Comparison of ENCODE assay signal across 13 cellular contexts in genomic region chr1:189775343-189775742, GRCh38.
A peak's percentile ranks its signal among the peaks of the same experiment; 100 is the strongest.
DNase-seq lines count a peak whose midpoint lies in the region; ATAC-seq and TF ChIP-seq lines count a peak whose summit lies in the region.
"Had no signal": no experiment of that assay in that cellular context is flagged by ENCODE, and none has a peak within 500 bp of the region (broad histone marks: within the 10 kb centered on the region; RNA-seq: fewer than 3 reads in every experiment).

No MANE protein-coding gene starts in this region.

- TF ChIP-seq POLR2A in NB4 (IDR thresholded peaks at IDR 0.05; ENCODE audit: extremely low read depth, insufficient read length) = no peak

- ATAC-seq in HG02840 (IDR thresholded peaks at IDR 0.05; ENCODE audit: low FRiP score, unreplicated experiment) = no peak
- ATAC-seq: effector memory CD8-positive, alpha-beta T cell had no signal

- DNase-seq in AG10803 (ENCODE audit: low read depth) (peak; percentile 1), NB4 (ENCODE audit: low read depth) (peak; percentile 1), dedifferentiated amniotic fluid mesenchymal stem cell (ENCODE audit: extremely low spot score) (peak; percentile 88), non-pigmented ciliary epithelial cell (ENCODE audit: low read depth) (peak; percentile 89), SW480 (ENCODE audit: low spot score) (no peak), UCSD-AML1 (lab: John Stamatoyannopoulos, UW; ENCODE audit: unreplicated experiment) (no peak), NCI-H1105 treated with DMSO at 0.1 percent for 48 hours (lab: John Stamatoyannopoulos, UW) (no peak)
- DNase-seq: activated CD4-positive, alpha-beta T cell treated with anti-CD3 and anti-CD28 coated beads, Interleukin-2, amount 10 ng/mL, durations not matched to agents 24 days and 14 days; effector memory CD8-positive, alpha-beta T cell; pancreas; stimulated activated CD4-positive, alpha-beta T cell treated with anti-CD3 and anti-CD28 coated beads, Interleukin-2, amount 100 ng/mL, for 24 hours had no signal

- H3K4me3 ChIP-seq in AG10803 (ENCODE audit: low read length) (no peak overlapping the region), NB4 (ENCODE audit: low read depth, low read length) (no peak overlapping the region)
- H3K4me3 ChIP-seq: BLaER1, pancreas had no signal

- no peak for TF ChIP-seq CTCF in AG10803 (conservative IDR thresholded peaks at IDR 0.05; ENCODE audit: low read length)
- TF ChIP-seq CTCF in NB4 (IDR thresholded peaks at IDR 0.05; ENCODE audit: low read depth, low read length) = no peak

Comparison
In these comparisons a context has a peak if more than half of its experiments do, and no peak if none do; other contexts are left out.
1. DNase-seq: peak in AG10803 (single experiment), NB4 (single experiment), dedifferentiated amniotic fluid mesenchymal stem cell (single experiment) and non-pigmented ciliary epithelial cell (single experiment); none in SW480 (single experiment), UCSD-AML1 (single experiment) and NCI-H1105 treated with DMSO at 0.1 percent for 48 hours (single experiment).